Comparison of ENCODE assay signal across 9 cellular contexts in the genomic region with DNA sequence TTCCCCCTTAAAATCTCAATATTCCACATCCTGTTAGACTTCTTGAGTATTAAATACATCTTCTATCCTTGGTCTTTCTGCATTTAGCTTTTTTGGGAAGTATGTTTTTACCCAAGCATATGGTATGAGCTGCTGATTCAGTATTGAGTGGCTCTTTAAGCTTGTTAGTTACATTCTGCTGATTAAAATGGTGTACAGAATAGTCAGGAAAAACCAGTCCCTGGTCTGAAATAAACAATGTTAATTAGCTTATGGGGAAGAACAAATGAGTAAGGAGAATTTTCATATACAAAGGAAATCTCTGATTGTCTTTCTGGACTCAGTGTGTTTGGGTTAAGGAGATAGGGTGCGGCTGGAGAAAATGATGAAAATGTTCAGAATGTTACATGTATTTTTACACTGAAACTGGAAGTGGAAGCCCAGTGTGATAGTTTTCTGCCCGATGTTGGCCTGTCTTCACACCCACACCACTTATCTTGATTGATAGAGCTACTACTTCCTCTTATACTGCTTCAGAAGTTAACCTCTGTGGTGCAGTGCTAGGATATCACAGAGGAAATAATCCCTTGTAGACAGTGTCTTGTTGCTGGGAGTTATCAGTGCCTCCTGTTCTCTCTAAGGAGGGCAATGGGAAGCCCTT.
DNase-seq lines count a peak whose midpoint lies in the region; ATAC-seq and TF ChIP-seq lines count a peak whose summit lies in the region.
"Had no signal": no experiment of that assay in that cellular context is flagged by ENCODE, and none has a peak within 500 bp of the region (broad histone marks: within the 10 kb centered on the region; RNA-seq: fewer than 3 reads in every experiment).

No MANE protein-coding gene starts in this region.

- POLR2A ChIA-PET in naive thymus-derived CD4-positive, alpha-beta T cell (lab: Charles Lee), result no interaction called here
- POLR2A ChIA-PET in PC-9 (lab: Charles Lee; ENCODE audit: unreplicated experiment), result no interaction called here

- no peaks in the 10 kb centered on the region for H3K9me3 Mint-ChIP-seq in naive thymus-derived CD4-positive, alpha-beta T cell

- H3K4me2 ChIP-seq in PC-9, result no peak overlapping the region

- H3K36me3 ChIP-seq in naive thymus-derived CD4-positive, alpha-beta T cell (ENCODE audit: control insufficient read depth in 2 of 3, insufficient read depth in 3 of 3, low read length in 3 of 3), result peaks cover 0 to 14% (median 0%) of the 10 kb centered on the region in 3 experiments
- H3K36me3 ChIP-seq in H7 (replicated peaks; ENCODE audit: control insufficient read depth, insufficient read depth, low read length), result peaks cover 4% of the 10 kb centered on the region
- H3K36me3 ChIP-seq in PC-9 (ENCODE audit: low read depth), result peaks cover 17% of the 10 kb centered on the region
- H3K36me3 ChIP-seq: breast epithelium had no signal

- H3K36me3 Mint-ChIP-seq in naive thymus-derived CD4-positive, alpha-beta T cell, result peaks cover 0 to 30% (median 24%) of the 10 kb centered on the region in 5 donors

- H3K4me1 Mint-ChIP-seq in naive thymus-derived CD4-positive, alpha-beta T cell, result peaks cover 8 to 27% (median 11%) of the 10 kb centered on the region in 7 donors

- peaks cover 26% of the 10 kb centered on the region for H3F3A ChIP-seq in PC-9 (ENCODE audit: insufficient read depth, low read depth)

- H3K27ac Mint-ChIP-seq in naive thymus-derived CD4-positive, alpha-beta T cell, result peak overlapping the region in 5 of 9 donors; percentile 6 to 68 (median 26)

- H2AFZ ChIP-seq in PC-9, result no peak overlapping the region

- no peaks in the 10 kb centered on the region for H4K20me1 ChIP-seq in PC-9 (ENCODE audit: insufficient read depth)

- no TSS peak for BruUV-seq in PC-9 (replicated peaks; lab: Mats Ljungman, UMichigan)

- no peak overlapping the region for H3K27ac ChIP-seq in naive thymus-derived CD4-positive, alpha-beta T cell (ENCODE audit: low read depth, low read length)
- no peak overlapping the region for H3K27ac ChIP-seq in PC-9
- H3K27ac ChIP-seq: breast epithelium had no signal

- H3K27me3 ChIP-seq in naive thymus-derived CD4-positive, alpha-beta T cell (ENCODE audit: control insufficient read depth in 2 of 2, insufficient read depth in 2 of 2, low read length in 2 of 2), result no peaks in the 10 kb centered on the region
- H3K27me3 ChIP-seq in H7 (ENCODE audit: control insufficient read depth, insufficient read depth, low read length), result no peaks in the 10 kb centered on the region
- H3K27me3 ChIP-seq in PC-9 (ENCODE audit: insufficient read depth, low read depth), result no peaks in the 10 kb centered on the region
- H3K27me3 ChIP-seq: breast epithelium had no signal

- H3K4me3 ChIP-seq in naive thymus-derived CD4-positive, alpha-beta T cell (ENCODE audit: low read length), result no peak overlapping the region
- H3K4me3 ChIP-seq in H7 (ENCODE audit: insufficient read depth, low read depth, low read length), result no peak overlapping the region
- no peak overlapping the region for H3K4me3 ChIP-seq in PC-9
- H3K4me3 ChIP-seq: breast epithelium had no signal

- ATAC-seq in GM18861 (IDR thresholded peaks at IDR 0.05; ENCODE audit: unreplicated experiment) (peak; percentile 65), HG02884 (IDR thresholded peaks at IDR 0.05; ENCODE audit: unreplicated experiment) (peak; percentile 91)
- peak; percentile 81 for ATAC-seq in naive thymus-derived CD4-positive, alpha-beta T cell

- CTCF ChIA-PET in naive thymus-derived CD4-positive, alpha-beta T cell (lab: Charles Lee), result no interaction called here
- CTCF ChIA-PET in PC-9 (lab: Charles Lee), result no interaction called here

- H3K79me2 ChIP-seq in PC-9 (ENCODE audit: low read depth), result no peaks in the 10 kb centered on the region

- intact Hi-C loops in naive thymus-derived CD4-positive, alpha-beta T cell (cut with micrococcal nuclease), result no loop called here
- intact Hi-C loops in PC-9 (cut with micrococcal nuclease; ENCODE audit: unreplicated experiment), result no loop called here

- no peaks in the 10 kb centered on the region for H3K4me1 ChIP-seq in naive thymus-derived CD4-positive, alpha-beta T cell (ENCODE audit: control insufficient read depth in 2 of 2, insufficient read depth in 2 of 2, low read length in 2 of 2)
- peaks cover 15% of the 10 kb centered on the region for H3K4me1 ChIP-seq in PC-9 (replicated peaks; ENCODE audit: insufficient read depth)
- H3K4me1 ChIP-seq: breast epithelium had no signal

- no peaks in the 10 kb centered on the region for H3K9me2 ChIP-seq in PC-9 (ENCODE audit: insufficient read depth)

- H3K27me3 Mint-ChIP-seq in naive thymus-derived CD4-positive, alpha-beta T cell, result no peaks in the 10 kb centered on the region

- peak; percentile 96 for DNase-seq in OCI-M1 (lab: John Stamatoyannopoulos, UW)
- DNase-seq in naive thymus-derived CD4-positive, alpha-beta T cell, result no peak
- DNase-seq in H7, result no peak
- no peak for DNase-seq in NCI-H748 treated with DMSO at 0.1 percent for 48 hours (lab: John Stamatoyannopoulos, UW)
- DNase-seq in ecto neural progenitor cell (ENCODE audit: low spot score), result no peak
- no peak for DNase-seq in PC-9

- TF ChIP-seq CTCF in PC-9 (conservative IDR thresholded peaks at IDR 0.05), result no peak

- no peaks in the 10 kb centered on the region for H3K9me3 ChIP-seq in naive thymus-derived CD4-positive, alpha-beta T cell (ENCODE audit: control insufficient read depth in 2 of 3, low read length in 3 of 3)
- H3K9me3 ChIP-seq in PC-9 (ENCODE audit: insufficient read depth, low read depth), result no peaks in the 10 kb centered on the region
- H3K9me3 ChIP-seq: breast epithelium had no signal

- H3K4me3 Mint-ChIP-seq in naive thymus-derived CD4-positive, alpha-beta T cell, result peak overlapping the region in 1 of 10 donors; percentile 43
